ENCODE assay signal across 1 cellular context in the genomic region with DNA sequence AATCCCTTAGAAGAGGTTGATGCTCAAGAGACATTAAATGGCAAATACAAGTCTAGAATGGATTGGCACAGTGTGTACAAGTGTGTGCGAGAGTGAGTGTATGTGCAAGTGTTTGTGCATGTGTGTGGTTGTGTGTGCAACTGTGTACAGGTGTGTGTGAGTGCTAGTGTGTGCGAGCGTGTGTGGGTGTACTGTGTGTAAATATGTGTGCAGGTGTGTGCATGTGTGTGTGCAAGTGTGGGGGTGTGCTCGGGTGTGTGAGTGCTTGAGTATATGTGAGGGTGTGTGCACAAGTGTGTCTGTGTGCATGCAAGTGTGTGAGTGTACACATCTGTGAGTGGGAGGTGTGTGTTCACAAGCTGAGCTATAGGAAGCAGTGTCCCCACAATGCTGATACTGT.
TF ChIP-seq lines count a peak whose summit lies in the region.

No MANE protein-coding gene starts in this region.

TF ChIP-seq in IMR-90, 13 proteins besides CTCF, POLR2A, EP300 and RAD21 (continued from another document):
- no peak for TF ChIP-seq MAFK (IDR thresholded peaks at IDR 0.05; ENCODE audit: low read depth, low read length)
- TF ChIP-seq CEBPB (IDR thresholded peaks at IDR 0.05; ENCODE audit: low read depth, low read length), result no peak
- no peak for TF ChIP-seq SMC3 (IDR thresholded peaks at IDR 0.05; ENCODE audit: low read depth, low read length)
